Comparison of ENCODE assay signal across 11 cellular contexts in the genomic region with DNA sequence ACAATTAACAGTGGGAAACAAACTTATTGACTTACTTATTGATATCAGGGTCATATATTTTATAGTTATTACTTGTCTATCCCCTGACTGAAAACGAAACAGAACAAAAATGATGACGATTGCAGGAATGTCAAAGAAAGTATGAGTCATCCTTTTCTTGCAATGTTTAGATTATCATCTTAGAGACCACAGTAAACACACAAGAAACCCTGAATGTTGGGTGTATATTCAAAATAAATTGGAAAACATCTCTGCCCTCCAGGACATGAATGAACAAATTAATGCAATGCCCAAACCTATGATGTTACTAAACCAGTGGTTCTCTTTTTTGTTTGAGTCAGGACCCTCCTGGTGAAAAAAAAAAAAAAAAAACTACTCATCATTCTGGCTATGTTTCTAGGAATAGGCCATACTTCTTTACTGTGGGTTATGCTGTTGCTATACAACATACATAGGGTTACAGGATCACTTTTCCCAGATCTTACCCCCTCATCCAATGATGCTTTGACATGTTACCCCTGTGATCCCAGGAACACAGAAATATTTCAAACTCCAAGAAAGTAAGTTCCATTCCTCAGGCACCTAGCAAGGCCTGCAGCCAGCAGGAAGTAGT.
DNase-seq lines count a peak whose midpoint lies in the region; ATAC-seq, FAIRE-seq and TF ChIP-seq lines count a peak whose summit lies in the region.
"Had no signal": no experiment of that assay in that cellular context is flagged by ENCODE, and none has a peak within 500 bp of the region (broad histone marks: within the 10 kb centered on the region; RNA-seq: fewer than 3 reads in every experiment).

No MANE protein-coding gene starts in this region.

- dilution Hi-C loops in keratinocyte (cut with MboI; ENCODE audit: extremely low pct_ligation_motif_present, low sequenced_read_pairs) = no loop called here

- no peak for TF ChIP-seq CTCF in A549 (IDR thresholded peaks at IDR 0.05)
- no peak for TF ChIP-seq CTCF in astrocyte of the cerebellum (IDR thresholded peaks at IDR 0.05; ENCODE audit: low read depth, low read length, missing control alignments)
- no peak for TF ChIP-seq CTCF in keratinocyte (optimal IDR thresholded peaks at IDR 0.05 in 1 of 3, IDR thresholded peaks at IDR 0.05 in 1 of 3, conservative IDR thresholded peaks at IDR 0.05 in 1 of 3; ENCODE audit: extremely low read depth in 1 of 3, insufficient read depth in 2 of 3, low read length in 3 of 3)
- no peak for TF ChIP-seq CTCF in CD8-positive, alpha-beta T cell (IDR thresholded peaks at IDR 0.05)

- POLR2A ChIA-PET in A549 (lab: Yijun Ruan, JAX) = no interaction called here
- POLR2A ChIA-PET in HEK293T (lab: Yijun Ruan, JAX) = no interaction called here
- POLR2A ChIA-PET in CD8-positive, alpha-beta T cell (lab: Charles Lee) = no interaction called here

- H3K4me1 Mint-ChIP-seq in CD8-positive, alpha-beta T cell (ENCODE audit: low read depth) = no peaks in the 10 kb centered on the region

- in situ Hi-C loops in astrocyte of the cerebellum (cut with HindIII; ENCODE audit: low sequenced_read_pairs) = no loop called here

- H4K20me1 ChIP-seq in keratinocyte (ENCODE audit: control insufficient read depth, extremely low read depth, insufficient read depth, low read length) = no peaks in the 10 kb centered on the region

- H3K27ac Mint-ChIP-seq in CD8-positive, alpha-beta T cell = no peak overlapping the region

- no peak for TF ChIP-seq RAD21 in A549 (conservative IDR thresholded peaks at IDR 0.05 in 1 of 2, IDR thresholded peaks at IDR 0.05 in 1 of 2)

- DNase-seq in A549 (ENCODE audit: low read depth in 1 of 2, low spot score in 1 of 2) (peak in 1 of 2 experiments; percentile 65), HS-5 (ENCODE audit: low read depth) (peak; percentile 79), astrocyte of the cerebellum (ENCODE audit: low read depth) (peak; percentile 57), keratinocyte (ENCODE audit: low read depth, low spot score) (no peak), HEK293T (ENCODE audit: extremely low spot score) (no peak), NCI-H510A (lab: John Stamatoyannopoulos, UW) (no peak), head of caudate nucleus (no peak)
- DNase-seq in CD8-positive, alpha-beta T cell = no peak
- DNase-seq: activated CD4-positive, alpha-beta T cell treated with anti-CD3 and anti-CD28 coated beads, Interleukin-2, amount 50 U/mL, for 4 hours had no signal

- no peak for TF ChIP-seq POLR2A in A549 (IDR thresholded peaks at IDR 0.05; ENCODE audit: low read length)

- no peaks in the 10 kb centered on the region for H3K27me3 ChIP-seq in keratinocyte (ENCODE audit: control insufficient read depth, extremely low read depth, insufficient read depth, low read length)
- no peaks in the 10 kb centered on the region for H3K27me3 ChIP-seq in CD8-positive, alpha-beta T cell (ENCODE audit: insufficient read depth, low read length)

- H3K9ac ChIP-seq in keratinocyte (ENCODE audit: control insufficient read depth, extremely low read depth, insufficient read depth, low read length) = peak overlapping the region; percentile 56

- H3K9me3 ChIP-seq in A549 (no peaks in the 10 kb centered on the region), keratinocyte (ENCODE audit: control insufficient read depth, low read depth, low read length) (no peaks in the 10 kb centered on the region)
- H3K9me3 ChIP-seq in CD8-positive, alpha-beta T cell (ENCODE audit: low read length) = no peaks in the 10 kb centered on the region

- no peaks in the 10 kb centered on the region for H3K27me3 Mint-ChIP-seq in CD8-positive, alpha-beta T cell (ENCODE audit: low read depth)

- H3K9me3 Mint-ChIP-seq in CD8-positive, alpha-beta T cell = peaks cover 1% of the 10 kb centered on the region

- no peaks in the 10 kb centered on the region for H3K79me2 ChIP-seq in keratinocyte (ENCODE audit: control insufficient read depth, insufficient read depth, low read length)

- H3K4me3 ChIP-seq in A549 (no peak overlapping the region), astrocyte of the cerebellum (ENCODE audit: low read depth, low read length) (no peak overlapping the region), keratinocyte (ENCODE audit: control insufficient read depth in 2 of 3, extremely low read depth in 1 of 3, insufficient read depth in 2 of 3, low read depth in 1 of 3, low read length in 3 of 3) (no peak overlapping the region)
- no peak overlapping the region for H3K4me3 ChIP-seq in CD8-positive, alpha-beta T cell (ENCODE audit: low read depth, low read length)
- H3K4me3 ChIP-seq: skin epidermis had no signal

- peak overlapping the region in 1 of 2 experiments; percentile 62; a peak in 2 of 6 replicates for H3K27ac ChIP-seq in A549
- H3K27ac ChIP-seq in keratinocyte (ENCODE audit: control insufficient read depth, insufficient read depth, low read length) = peak overlapping the region; percentile 97
- no peak overlapping the region for H3K27ac ChIP-seq in CD8-positive, alpha-beta T cell (ENCODE audit: low read depth, low read length)
- H3K27ac ChIP-seq: skin epidermis had no signal

- H3K36me3 Mint-ChIP-seq in CD8-positive, alpha-beta T cell = no peaks in the 10 kb centered on the region

- H2AFZ ChIP-seq in keratinocyte (ENCODE audit: control insufficient read depth, low read length) = no peak overlapping the region

- CTCF ChIA-PET in A549 (lab: Yijun Ruan, JAX) (interaction anchor here (1.1 kb wide), 1 partner anchor 9 kb away, joined by 3 read pairs; no protein-coding TSS in a partner anchor), HEK293T (lab: Yijun Ruan, JAX) (interaction anchor here (1.3 kb wide), 1 partner anchor 13 kb away, joined by 3 read pairs; no protein-coding TSS in a partner anchor)
- CTCF ChIA-PET in CD8-positive, alpha-beta T cell (lab: Charles Lee) = no interaction called here

- no peak for TF ChIP-seq EP300 in A549 (IDR thresholded peaks at IDR 0.05)

- H3K4me2 ChIP-seq in A549 (peak overlapping the region; percentile 18), keratinocyte (ENCODE audit: control insufficient read depth, extremely low read depth, insufficient read depth, low read depth, low read length) (peak overlapping the region; percentile 49)

- peaks cover 24% of the 10 kb centered on the region for H3K4me1 ChIP-seq in A549
- H3K4me1 ChIP-seq in keratinocyte (ENCODE audit: control insufficient read depth, extremely low read depth, insufficient read depth, low read length) = peaks cover 34% of the 10 kb centered on the region
- H3K4me1 ChIP-seq in CD8-positive, alpha-beta T cell (ENCODE audit: insufficient read depth, low read length) = no peaks in the 10 kb centered on the region

- no peak overlapping the region for H3K4me3 Mint-ChIP-seq in CD8-positive, alpha-beta T cell

- H3K9me1 ChIP-seq in keratinocyte (ENCODE audit: control insufficient read depth, extremely low read depth, insufficient read depth, low read length) = no peaks in the 10 kb centered on the region

- H3K36me3 ChIP-seq in keratinocyte (ENCODE audit: control insufficient read depth in 2 of 2, extremely low read depth in 1 of 2, insufficient read depth in 2 of 2, low read length in 2 of 2) = no peaks in the 10 kb centered on the region
- no peaks in the 10 kb centered on the region for H3K36me3 ChIP-seq in CD8-positive, alpha-beta T cell (ENCODE audit: insufficient read depth, low read length)

- intact Hi-C loops in head of caudate nucleus (cut with DNase I) = no loop called here
- intact Hi-C loops in CD8-positive, alpha-beta T cell (cut with DNase I, micrococcal nuclease) = no loop called here

- WGBS in A549 (ENCODE audit: missing lambda C conversion rate) = 2% methylated on average over 2 of the region's 2 CpGs

- FAIRE-seq in A549 (lab: Jason Lieb, UNC) (no peak), keratinocyte (lab: Jason Lieb, UNC) (peak; percentile 61)
- FAIRE-seq: HTR-8/SVneo had no signal

- ATAC-seq in A549 = peak; percentile 66 to 71; a peak in 4 of 6 replicates
- ATAC-seq in CD8-positive, alpha-beta T cell = no peak

TF ChIP-seq in A549, 52 proteins besides CTCF, POLR2A, EP300 and RAD21 (continues in another document):
- TF ChIP-seq BHLHE40 (IDR thresholded peaks at IDR 0.05; ENCODE audit: low read depth, low read length) (no peak), BCL3 (IDR thresholded peaks at IDR 0.05) (no peak), FOSL2 (IDR thresholded peaks at IDR 0.05) (0 out of 2 replicates have a peak, but pooled peaks have one; percentile 34), FOSL2 (CRISPR knock-in tag; IDR thresholded peaks at IDR 0.05) (peak; percentile 99), MAFK (IDR thresholded peaks at IDR 0.05; ENCODE audit: partially characterized antibody) (peak; percentile 98), NFE2L2 (conservative IDR thresholded peaks at IDR 0.05; ENCODE audit: low read length) (peak; percentile 68), HDAC2 (IDR thresholded peaks at IDR 0.05) (no peak)

TF ChIP-seq in HEK293T, 16 proteins besides CTCF, POLR2A, EP300 and RAD21:
- TF ChIP-seq SP1 (IDR thresholded peaks at IDR 0.05) = no peak
- no peak for TF ChIP-seq ARNT (IDR thresholded peaks at IDR 0.05)
- no peak for TF ChIP-seq HDGF (IDR thresholded peaks at IDR 0.05; ENCODE audit: borderline replicate concordance)
- TF ChIP-seq, protein P1, sequence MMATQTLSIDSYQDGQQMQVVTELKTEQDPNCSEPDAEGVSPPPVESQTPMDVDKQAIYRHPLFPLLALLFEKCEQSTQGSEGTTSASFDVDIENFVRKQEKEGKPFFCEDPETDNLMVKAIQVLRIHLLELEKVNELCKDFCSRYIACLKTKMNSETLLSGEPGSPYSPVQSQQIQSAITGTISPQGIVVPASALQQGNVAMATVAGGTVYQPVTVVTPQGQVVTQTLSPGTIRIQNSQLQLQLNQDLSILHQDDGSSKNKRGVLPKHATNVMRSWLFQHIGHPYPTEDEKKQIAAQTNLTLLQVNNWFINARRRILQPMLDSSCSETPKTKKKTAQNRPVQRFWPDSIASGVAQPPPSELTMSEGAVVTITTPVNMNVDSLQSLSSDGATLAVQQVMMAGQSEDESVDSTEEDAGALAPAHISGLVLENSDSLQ (IDR thresholded peaks at IDR 0.05) = no peak
- no peak for TF ChIP-seq ZNF384 (IDR thresholded peaks at IDR 0.05)
- no peak for TF ChIP-seq NFRKB (IDR thresholded peaks at IDR 0.05)
- TF ChIP-seq SUZ12 (IDR thresholded peaks at IDR 0.05) = no peak
- TF ChIP-seq L3MBTL2 (conservative IDR thresholded peaks at IDR 0.05) = no peak

Comparison
In these comparisons a context has a peak if more than half of its experiments do, and no peak if none do; other contexts are left out.
1. DNase-seq: peak in HS-5 (single experiment) and astrocyte of the cerebellum (single experiment); none in keratinocyte (single experiment), HEK293T (single experiment), NCI-H510A (single experiment), head of caudate nucleus (0 of 42) and CD8-positive, alpha-beta T cell (0 of 7).